Comparison of ENCODE assay signal across 9 cellular contexts in genomic region chr7:128347573-128348147, GRCh38. TPM values are rescaled to one million over a fixed set of nuclear protein-coding genes. Genes with fewer than 3 reads are reported as not detected.
DNase-seq lines count a peak whose midpoint lies in the region; ATAC-seq, FAIRE-seq and TF ChIP-seq lines count a peak whose summit lies in the region.
"Had no signal": no experiment of that assay in that cellular context is flagged by ENCODE, and none has a peak within 500 bp of the region (broad histone marks: within the 10 kb centered on the region; RNA-seq: fewer than 3 reads in every experiment).

No MANE protein-coding gene starts in this region.

- no peaks in the 10 kb centered on the region for H3K36me3 Mint-ChIP-seq in Caco-2 (ENCODE audit: insufficient read depth, unreplicated experiment)

- no peaks in the 10 kb centered on the region for H4K20me1 ChIP-seq in SK-N-SH (ENCODE audit: insufficient read depth)
- no peaks in the 10 kb centered on the region for H4K20me1 ChIP-seq in K562 (replicated peaks; ENCODE audit: control insufficient read depth, insufficient read depth, low read length)

- H3K9me3 ChIP-seq in Caco-2 (no peaks in the 10 kb centered on the region), SK-N-SH (no peaks in the 10 kb centered on the region), K562 (replicated peaks; ENCODE audit: control insufficient read depth, insufficient read depth, low read depth, low read length) (no peaks in the 10 kb centered on the region; the same call in 1 of the 2 replicates)

- H3K4me2 ChIP-seq in SK-N-SH (no peak overlapping the region), K562 (ENCODE audit: insufficient read depth, low read length) (no peak overlapping the region)

- H3K4me1 ChIP-seq in Caco-2 (no peaks in the 10 kb centered on the region), SK-N-SH (ENCODE audit: control insufficient read depth in 1 of 2, insufficient read depth in 2 of 2, low read depth in 1 of 2, low read length in 1 of 2) (peaks cover 0 to 44% of the 10 kb centered on the region in 2 experiments; a peak in 2 of 4 replicates), K562 (replicated peaks in 1 of 2; ENCODE audit: control insufficient read depth in 2 of 2, insufficient read depth in 2 of 2, low read length in 2 of 2) (peaks cover 1 to 19% of the 10 kb centered on the region in 2 experiments)

- peak; percentile 67 to 69 for DNase-seq in Caco-2
- peak; percentile 66 for DNase-seq in HuH-7.5 (ENCODE audit: low spot score)
- DNase-seq in SK-N-SH, result peak; percentile 89
- peak; percentile 64 to 72 (median 68) for DNase-seq in K562 (ENCODE audit: extremely low read depth in 1 of 4, low spot score in 3 of 4)
- DNase-seq in kidney epithelial cell (ENCODE audit: low read depth), result no peak
- peak; percentile 59 for DNase-seq in stimulated activated naive CD8-positive, alpha-beta T cell treated with anti-CD3 and anti-CD28 coated beads, Interleukin-15, Interleukin-2, amounts not matched to agents 100 U/mL and 50 U/mL, for 24 hours
- DNase-seq in omental fat pad (ENCODE audit: low spot score), result no peak
- DNase-seq in cerebellar nuclear complex (lab: John Stamatoyannopoulos, UW), result no peak

- TF ChIP-seq CTCF in Caco-2 (IDR thresholded peaks at IDR 0.05; ENCODE audit: insufficient read depth in 1 of 2, low read depth in 1 of 2, low read length in 1 of 2, severe bottlenecking in 1 of 2, unreplicated experiment in 1 of 2), result peak; percentile 76 to 80
- TF ChIP-seq CTCF in SK-N-SH (IDR thresholded peaks at IDR 0.05), result peak; percentile 98
- peak; percentile 84 to 97 (median 88) for TF ChIP-seq CTCF in K562 (IDR thresholded peaks at IDR 0.05 in 2 of 3, conservative IDR thresholded peaks at IDR 0.05 in 1 of 3; ENCODE audit: insufficient read depth in 2 of 3, low read depth in 1 of 3, low read length in 3 of 3)
- peak; percentile 83 for TF ChIP-seq CTCF in kidney epithelial cell (IDR thresholded peaks at IDR 0.05; ENCODE audit: insufficient read depth, low read length, poor library complexity, severe bottlenecking)
- peak in 1 of 3 donors; percentile 11 for TF ChIP-seq CTCF in omental fat pad (IDR thresholded peaks at IDR 0.05)

- CTCF ChIA-PET in Caco-2 (lab: Charles Lee) (interaction anchor here (0.5 to 3.6 kb wide), 20 partner anchors 8 to 127 kb away, joined by 3 to 109 read pairs (median 3); partner anchors contain the start of gene IMPDH1), SK-N-SH (lab: Yijun Ruan, JAX) (interaction anchor here (0.5 to 15.8 kb wide), 56 partner anchors 9 to 760 kb away, joined by 3 to 1786 read pairs (median 4); partner anchors contain the start of genes ARF5, ATP6V1F, HILPDA and IMPDH1), K562 (lab: Yijun Ruan, JAX; ENCODE audit: low intra/inter-chr PET ratio) (interaction anchor here (0.8 to 4.4 kb wide), 4 partner anchors 38 to 532 kb away, joined by 3 to 81 read pairs (median 8); no protein-coding TSS in a partner anchor)

- peak; percentile 37 for FAIRE-seq in K562 (lab: Jason Lieb, UNC)

- no peaks in the 10 kb centered on the region for H3K36me3 ChIP-seq in Caco-2 (ENCODE audit: control insufficient read depth, insufficient read depth, low read length)
- H3K36me3 ChIP-seq in SK-N-SH (replicated peaks in 1 of 2; ENCODE audit: control insufficient read depth in 1 of 2, insufficient read depth in 2 of 2, low read length in 1 of 2), result no peaks in the 10 kb centered on the region
- no peaks in the 10 kb centered on the region for H3K36me3 ChIP-seq in K562 (ENCODE audit: control insufficient read depth, insufficient read depth, low read length)
- no peaks in the 10 kb centered on the region for H3K36me3 ChIP-seq in kidney epithelial cell (ENCODE audit: control insufficient read depth, insufficient read depth, low read length)

- BruUV-seq in Caco-2 (replicated peaks; lab: Mats Ljungman, UMichigan) (no TSS peak), K562 (replicated peaks; lab: Mats Ljungman, UMichigan) (no TSS peak)

- no peaks in the 10 kb centered on the region; the same call in 1 of the 2 replicates for H3K27me3 ChIP-seq in Caco-2 (replicated peaks; ENCODE audit: control insufficient read depth, insufficient read depth, low read length)
- peaks cover 7% of the 10 kb centered on the region; the same call in 1 of the 2 replicates for H3K27me3 ChIP-seq in SK-N-SH (ENCODE audit: insufficient read depth)
- peaks cover 2 to 16% of the 10 kb centered on the region in 2 experiments; a peak in 2 of 5 replicates for H3K27me3 ChIP-seq in K562 (ENCODE audit: control insufficient read depth in 2 of 2, insufficient read depth in 2 of 2, low read length in 2 of 2)
- H3K27me3 ChIP-seq in kidney epithelial cell (ENCODE audit: control insufficient read depth, insufficient read depth, low read length), result peaks cover 38% of the 10 kb centered on the region

- POLR2A ChIA-PET in Caco-2 (lab: Charles Lee), result interaction anchor here (1.1 kb wide), 1 partner anchor 40 kb away, joined by 4 read pairs; no protein-coding TSS in a partner anchor
- POLR2A ChIA-PET in SK-N-SH (lab: Yijun Ruan, JAX), result interaction anchor here (0.8 to 5.1 kb wide), 10 partner anchors 8 to 128 kb away, joined by 3 to 107 read pairs (median 4); partner anchors contain the start of genes HILPDA and METTL2B
- POLR2A ChIA-PET in K562 (lab: Yijun Ruan, JAX), result interaction anchor here (0.6 to 1.4 kb wide), 9 partner anchors 10 to 108 kb away, joined by 3 to 13 read pairs (median 3); partner anchors contain the start of gene HILPDA

- intact Hi-C loops in Caco-2 (cut with micrococcal nuclease; ENCODE audit: unreplicated experiment), result loop anchor here (1.0 kb wide), 1 partner anchor 40 kb away; no protein-coding TSS in a partner anchor
- intact Hi-C loops in K562 (cut with micrococcal nuclease), result loop anchor here (1.0 kb wide), 2 partner anchors 40 to 80 kb away; no protein-coding TSS in a partner anchor

- H3K9ac ChIP-seq in SK-N-SH, result no peak overlapping the region
- no peak overlapping the region for H3K9ac ChIP-seq in K562 (ENCODE audit: insufficient read depth in 1 of 2, low read depth in 2 of 2, low read length in 2 of 2)

- H2AFZ ChIP-seq in SK-N-SH (ENCODE audit: low read depth) (no peak overlapping the region), K562 (ENCODE audit: low read depth, low read length) (no peak overlapping the region)

- TF ChIP-seq RAD21 in SK-N-SH (IDR thresholded peaks at IDR 0.05; ENCODE audit: low read length), result peak; percentile 100
- TF ChIP-seq RAD21 in K562 (CRISPR knock-in tag; conservative IDR thresholded peaks at IDR 0.05 in 1 of 2, IDR thresholded peaks at IDR 0.05 in 1 of 2), result peak; percentile 90 to 94

- H3K4me3 ChIP-seq in Caco-2 (ENCODE audit: low read depth, low read length) (no peak overlapping the region), SK-N-SH (ENCODE audit: low read depth in 2 of 2, low read length in 1 of 2) (no peak overlapping the region), K562 (no peak overlapping the region), kidney epithelial cell (ENCODE audit: low read depth, low read length) (no peak overlapping the region)

- H3K27ac ChIP-seq in SK-N-SH (ENCODE audit: low read depth in 2 of 2, low read length in 1 of 2) (peak overlapping the region in 1 of 2 experiments; percentile 92; a peak in 2 of 4 replicates), K562 (ENCODE audit: extremely low read depth, low read depth, low read length) (no peak overlapping the region)

- no peak for TF ChIP-seq POLR2A in K562 (conservative IDR thresholded peaks at IDR 0.05)

- H3K4me3 Mint-ChIP-seq in Caco-2 (ENCODE audit: unreplicated experiment), result no peak overlapping the region

- no peaks in the 10 kb centered on the region for H3F3A ChIP-seq in SK-N-SH (replicated peaks; ENCODE audit: insufficient read depth)

- H3K4me1 Mint-ChIP-seq in Caco-2 (ENCODE audit: low read depth, unreplicated experiment), result peaks cover 4% of the 10 kb centered on the region

- peaks cover 10% of the 10 kb centered on the region for H3K79me2 ChIP-seq in SK-N-SH (ENCODE audit: insufficient read depth)
- peaks cover 11% of the 10 kb centered on the region for H3K79me2 ChIP-seq in K562 (ENCODE audit: control insufficient read depth, insufficient read depth, low read length)

- no peaks in the 10 kb centered on the region for H3K9me1 ChIP-seq in K562 (ENCODE audit: control insufficient read depth, insufficient read depth, low read length)

- peaks cover 3% of the 10 kb centered on the region for H3K27me3 Mint-ChIP-seq in Caco-2 (ENCODE audit: insufficient read depth, unreplicated experiment)

- 0% methylated on average over 2 of the region's 2 CpGs for WGBS in SK-N-SH (ENCODE audit: low lambda C conversion rate)
- 3% methylated on average over 2 of the region's 2 CpGs for WGBS in K562 (ENCODE audit: insufficient coverage, low coverage, missing lambda C conversion rate)

- TF ChIP-seq EP300 in SK-N-SH (IDR thresholded peaks at IDR 0.05; ENCODE audit: borderline replicate concordance in 1 of 2, low read depth in 1 of 2, low read length in 1 of 2) (0 out of 4 replicates have a peak, but pooled peaks of 1 of the 2 experiments have one; percentile 23), K562 (IDR thresholded peaks at IDR 0.05; ENCODE audit: low read length) (no peak)

- no peak overlapping the region for H3K27ac Mint-ChIP-seq in Caco-2 (ENCODE audit: unreplicated experiment)
- H3K27ac Mint-ChIP-seq: IgD-negative memory B cell had no signal

- no peaks in the 10 kb centered on the region for H3K9me2 ChIP-seq in SK-N-SH

- no peaks in the 10 kb centered on the region for H3K9me3 Mint-ChIP-seq in Caco-2 (ENCODE audit: unreplicated experiment)
- H3K9me3 Mint-ChIP-seq: IgD-negative memory B cell had no signal

- peak; percentile 46 for ATAC-seq in K562
- no peak for ATAC-seq in stimulated activated naive CD8-positive, alpha-beta T cell treated with anti-CD3 and anti-CD28 coated beads, Interleukin-15, Interleukin-2, amounts not matched to agents 100 U/mL and 50 U/mL, for 24 hours
- no peak for ATAC-seq in omental fat pad (ENCODE audit: low FRiP score)

- in situ Hi-C loops in K562 (cut with MboI), result loop anchor here (5.0 kb wide), 1 partner anchor 35 kb away; no protein-coding TSS in a partner anchor

RNA-seq across cellular contexts. Expression of gene RBM28, which starts 4.0 kb away (rescaled TPM):
- total RNA-seq in Caco-2 (2022) (68.0 and 71.4 TPM in 2 replicates), K562 (2014; rRNA removed) (123 and 127 TPM in 2 replicates), K562 (2014; rRNA removed; fragmentation: Illumina TruSeq; extraction: Trizol) (138 and 165 TPM in 2 replicates), K562 (2015; rRNA removed; fragmentation: Illumina TruSeq; extraction: Trizol) (128 and 141 TPM in 2 replicates), K562 (2021) (146 and 157 TPM in 2 replicates), kidney epithelial cell (15.8 and 25.9 TPM in 2 replicates), omental fat pad (10 to 100 TPM; 21.5 to 79.0 (median 29.5) TPM)
- polyA plus RNA-seq in SK-N-SH (2012; rRNA removed) (29.1 and 33.0 TPM in 2 replicates), K562 (2011; rRNA removed) (74.9 and 112 TPM in 2 replicates), K562 (2014; fragmentation: Illumina TruSeq; extraction: Trizol) (133 and 148 TPM in 2 replicates), K562 (2014; fragmentation: Nextera tagmentation; extraction: Ambion mirVana) (100 to 1,000 TPM in 1 of 2 experiments, 10 to 100 TPM in 1; 65.8 to 122 TPM), K562 (2014; rRNA removed) (139 and 213 TPM in 2 replicates)
- polyA plus RNA-seq in SK-N-SH (2012; cell fraction: cytosol; rRNA removed), result 23.7 and 24.9 TPM in 2 replicates
- polyA plus RNA-seq in SK-N-SH (2012; cell fraction: nucleus; rRNA removed), result 72.3 and 94.0 TPM in 2 replicates
- total RNA-seq in K562 (2011; cell fraction: chromatin; rRNA removed; ENCODE audit: low replicate concordance), result 118 and 308 TPM in 2 replicates
- 64.4 and 65.7 TPM in 2 replicates for total RNA-seq in K562 (2011; cell fraction: nucleolus; rRNA removed)
- 89.0 and 98.2 TPM in 2 replicates for total RNA-seq in K562 (2011; cell fraction: nucleoplasm; rRNA removed)
- 24.3 and 28.4 TPM in 2 replicates for polyA plus RNA-seq in K562 (2011; cell fraction: cytosol; rRNA removed)
- 226 and 227 TPM in 2 replicates for polyA plus RNA-seq in K562 (2011; cell fraction: nucleus; rRNA removed)
- 70.1 and 117 TPM in 2 replicates for polyA plus RNA-seq in K562 (2012)
- polyA minus RNA-seq in K562 (2011; rRNA and poly(A)+ RNA removed), result 67.2 and 67.5 TPM in 2 replicates
- 37.2 and 38.0 TPM in 2 replicates for polyA minus RNA-seq in K562 (2011; cell fraction: cytosol; rRNA and poly(A)+ RNA removed)
- polyA minus RNA-seq in K562 (2011; cell fraction: nucleus; rRNA and poly(A)+ RNA removed), result 31.8 and 54.4 TPM in 2 replicates

RNA-seq across cellular contexts. Expression of gene PRRT4, which starts 13.8 kb away (rescaled TPM):
- total RNA-seq in Caco-2 (2022), result 0.37 and 0.43 TPM in 2 replicates
- polyA plus RNA-seq in SK-N-SH (2012; rRNA removed), result 1.5 and 3.4 TPM in 2 replicates
- polyA plus RNA-seq in SK-N-SH (2012; cell fraction: cytosol; rRNA removed), result 1.8 and 5.2 TPM in 2 replicates
- polyA plus RNA-seq in SK-N-SH (2012; cell fraction: nucleus; rRNA removed), result 8.1 and 19.1 TPM in 2 replicates
- total RNA-seq in K562 (2011; cell fraction: chromatin; rRNA removed; ENCODE audit: low replicate concordance), result 0.16 TPM in 1 of 2 replicates, not detected in the other
- not detected in 2 replicates for total RNA-seq in K562 (2011; cell fraction: nucleolus; rRNA removed)
- not detected in 2 replicates for total RNA-seq in K562 (2011; cell fraction: nucleoplasm; rRNA removed)
- total RNA-seq in K562 (2014; rRNA removed), result 0.04 TPM in 1 of 2 replicates, not detected in the other
- total RNA-seq in K562 (2014; rRNA removed; fragmentation: Illumina TruSeq; extraction: Trizol), result not detected in 2 replicates
- total RNA-seq in K562 (2015; rRNA removed; fragmentation: Illumina TruSeq; extraction: Trizol), result not detected in 2 replicates
- not detected in 2 replicates for total RNA-seq in K562 (2021)
- 0.09 TPM in 1 of 2 replicates, not detected in the other for polyA plus RNA-seq in K562 (2011; rRNA removed)
- polyA plus RNA-seq in K562 (2011; cell fraction: cytosol; rRNA removed), result 0.09 and 0.19 TPM in 2 replicates
- 0.24 and 0.48 TPM in 2 replicates for polyA plus RNA-seq in K562 (2011; cell fraction: nucleus; rRNA removed)
- not detected in 2 replicates for polyA plus RNA-seq in K562 (2012)
- not detected in 2 replicates for polyA plus RNA-seq in K562 (2014; fragmentation: Illumina TruSeq; extraction: Trizol)
- not detected for polyA plus RNA-seq in K562 (2014; fragmentation: Nextera tagmentation; extraction: Ambion mirVana)
- polyA plus RNA-seq in K562 (2014; rRNA removed), result not detected in 2 replicates
- polyA minus RNA-seq in K562 (2011; rRNA and poly(A)+ RNA removed), result not detected in 2 replicates
- not detected in 2 replicates for polyA minus RNA-seq in K562 (2011; cell fraction: cytosol; rRNA and poly(A)+ RNA removed)
- polyA minus RNA-seq in K562 (2011; cell fraction: nucleus; rRNA and poly(A)+ RNA removed), result not detected in 2 replicates
- 0.07 TPM in 1 of 2 replicates, not detected in the other for total RNA-seq in kidney epithelial cell
- 10 to 100 TPM in 1 of 4 donors, 1 to 10 TPM in 3; 3.5 to 21.1 (median 5.8) TPM for total RNA-seq in omental fat pad

Comparison
In these comparisons a context has a peak if more than half of its experiments do, and no peak if none do; other contexts are left out.
1. DNase-seq: peak in Caco-2 (2 of 2), HuH-7.5 (single experiment), SK-N-SH (single experiment), K562 (4 of 4) and stimulated activated naive CD8-positive, alpha-beta T cell treated with anti-CD3 and anti-CD28 coated beads, Interleukin-15, Interleukin-2, amounts not matched to agents 100 U/mL and 50 U/mL, for 24 hours (single experiment); none in kidney epithelial cell (single experiment), omental fat pad (single experiment) and cerebellar nuclear complex (0 of 2).